Comparison of ENCODE assay signal across 8 cellular contexts in the genomic region with DNA sequence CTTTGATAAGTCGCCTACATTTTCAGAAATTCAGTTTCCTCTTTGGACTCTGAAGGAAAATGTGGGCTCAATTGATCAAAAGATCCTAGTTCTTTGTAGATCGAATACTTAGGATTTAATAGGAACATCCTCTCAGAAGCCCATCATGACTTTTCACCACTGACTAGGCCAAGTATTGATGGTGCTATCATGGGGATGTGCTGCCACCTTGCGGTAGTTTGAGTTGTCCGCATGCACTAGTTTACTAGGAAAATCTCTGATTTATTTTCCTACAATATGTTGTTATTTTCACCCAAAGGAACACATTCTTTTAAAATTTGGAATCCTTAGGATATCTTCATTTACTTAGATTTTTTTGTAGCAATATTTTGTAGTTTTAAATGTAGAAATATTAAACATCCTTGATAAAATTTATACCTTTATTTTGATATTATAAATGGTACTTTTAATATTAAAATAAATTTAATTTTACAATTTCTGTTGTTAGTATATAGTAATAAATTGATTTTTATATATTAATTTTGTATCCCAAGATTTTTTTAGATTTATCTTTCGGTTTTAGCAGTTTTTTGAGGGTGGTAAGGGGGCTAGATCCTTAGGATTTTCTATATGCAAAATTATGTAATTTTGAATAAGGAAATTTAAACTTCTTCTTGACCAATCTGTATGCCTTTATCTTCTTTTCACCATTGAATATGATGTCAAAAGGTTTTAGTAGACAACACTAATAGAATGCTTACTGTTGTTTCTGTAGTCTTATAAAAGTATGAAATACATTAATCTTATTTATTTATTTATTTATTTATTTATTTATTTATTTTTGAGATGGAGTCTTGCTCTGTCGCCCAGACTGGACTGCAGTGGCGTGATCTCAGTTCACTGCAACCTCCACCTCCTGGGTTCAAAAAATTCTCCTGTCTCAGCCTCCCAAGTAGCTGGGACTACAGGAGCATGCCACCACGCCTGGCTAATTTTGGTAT. TPM values are rescaled to one million over a fixed set of nuclear protein-coding genes. Genes with fewer than 3 reads are reported as not detected.
DNase-seq lines count a peak whose midpoint lies in the region; ATAC-seq and TF ChIP-seq lines count a peak whose summit lies in the region.

No MANE protein-coding gene starts in this region.

- no TSS peak for BruUV-seq in MCF 10A (replicated peaks; lab: Mats Ljungman, UMichigan)

- H3K27ac ChIP-seq in VCaP, result no peak overlapping the region

- TF ChIP-seq CTCF in VCaP (conservative IDR thresholded peaks at IDR 0.05), result peak; percentile 90
- peak; percentile 73 for TF ChIP-seq CTCF in MCF 10A (IDR thresholded peaks at IDR 0.05; ENCODE audit: unreplicated experiment)

- H3K9me3 Mint-ChIP-seq in MCF 10A (ENCODE audit: unreplicated experiment), result no peaks in the 10 kb centered on the region

- DNase-seq in DMS114 treated with DMSO at 0.1 percent for 48 hours (lab: John Stamatoyannopoulos, UW; ENCODE audit: unreplicated experiment) (peak; percentile 74), HAP-1 (ENCODE audit: low spot score in 2 of 2) (peak; percentile 39 to 81), NCI-H2107 (lab: John Stamatoyannopoulos, UW) (peak; percentile 46), MCF 10A (ENCODE audit: unreplicated experiment) (peak; percentile 78), inferior parietal cortex (ENCODE audit: extremely low spot score) (peak; percentile 89)
- DNase-seq in stimulated activated CD4-positive, alpha-beta T cell treated with anti-CD3 and anti-CD28 coated beads, Interleukin-15, amount 100 ng/mL, for 48 hours (ENCODE audit: low read depth in 2 of 2), result peak; percentile 51 to 68

- no peaks in the 10 kb centered on the region; the same call in 1 of the 2 replicates for H3K27me3 ChIP-seq in HAP-1 (ENCODE audit: low read depth)

- no peaks in the 10 kb centered on the region for H3K4me1 Mint-ChIP-seq in MCF 10A (ENCODE audit: insufficient read depth, unreplicated experiment)

- peaks cover 45% of the 10 kb centered on the region for H3K27me3 Mint-ChIP-seq in MCF 10A (ENCODE audit: insufficient read depth, unreplicated experiment)

- CTCF ChIA-PET in MCF 10A (lab: Yijun Ruan, JAX), result interaction anchor here (0.6 to 15.5 kb wide), 35 partner anchors 11 to 474 kb away, joined by 3 to 233 read pairs (median 5); partner anchors contain the start of genes MUCL1 and TESPA1

- intact Hi-C loops in MCF 10A (cut with micrococcal nuclease), result loop anchor here (1.0 to 5.0 kb wide), 8 partner anchors 69 to 544 kb away; partner anchors contain the start of gene MUCL1

- H3K36me3 ChIP-seq in HAP-1 (replicated peaks), result no peaks in the 10 kb centered on the region

- H3K4me3 ChIP-seq in HAP-1, result no peak overlapping the region

- H3K36me3 Mint-ChIP-seq in MCF 10A (ENCODE audit: insufficient read depth, unreplicated experiment), result no peaks in the 10 kb centered on the region

- POLR2A ChIA-PET in MCF 10A (lab: Yijun Ruan, JAX), result interaction anchor here (1.0 kb wide), 1 partner anchor 81 kb away, joined by 4 read pairs; no protein-coding TSS in a partner anchor

- no peaks in the 10 kb centered on the region for H3K4me1 ChIP-seq in HAP-1

- no peak overlapping the region for H3K27ac Mint-ChIP-seq in MCF 10A (ENCODE audit: low read depth, unreplicated experiment)

- H3K9me3 ChIP-seq in HAP-1, result no peaks in the 10 kb centered on the region

- in situ Hi-C loops in HAP-1 (cut with MboI; ENCODE audit: low sequenced_read_pairs), result no loop called here

- no peak overlapping the region for H3K4me3 Mint-ChIP-seq in MCF 10A (ENCODE audit: unreplicated experiment)

- ATAC-seq in GM21576 (IDR thresholded peaks at IDR 0.05; ENCODE audit: unreplicated experiment), result no peak

RNA-seq across cellular contexts. Expression of gene OR9K2, which starts 52.9 kb away (rescaled TPM):
- total RNA-seq in MCF 10A (2022), result not detected in 2 replicates

RNA-seq across cellular contexts. Expression of gene NEUROD4, which starts 53.6 kb away (rescaled TPM):
- total RNA-seq in MCF 10A (2022), result not detected in 2 replicates
